Comparison of ENCODE assay signal across 8 cellular contexts in the genomic region with DNA sequence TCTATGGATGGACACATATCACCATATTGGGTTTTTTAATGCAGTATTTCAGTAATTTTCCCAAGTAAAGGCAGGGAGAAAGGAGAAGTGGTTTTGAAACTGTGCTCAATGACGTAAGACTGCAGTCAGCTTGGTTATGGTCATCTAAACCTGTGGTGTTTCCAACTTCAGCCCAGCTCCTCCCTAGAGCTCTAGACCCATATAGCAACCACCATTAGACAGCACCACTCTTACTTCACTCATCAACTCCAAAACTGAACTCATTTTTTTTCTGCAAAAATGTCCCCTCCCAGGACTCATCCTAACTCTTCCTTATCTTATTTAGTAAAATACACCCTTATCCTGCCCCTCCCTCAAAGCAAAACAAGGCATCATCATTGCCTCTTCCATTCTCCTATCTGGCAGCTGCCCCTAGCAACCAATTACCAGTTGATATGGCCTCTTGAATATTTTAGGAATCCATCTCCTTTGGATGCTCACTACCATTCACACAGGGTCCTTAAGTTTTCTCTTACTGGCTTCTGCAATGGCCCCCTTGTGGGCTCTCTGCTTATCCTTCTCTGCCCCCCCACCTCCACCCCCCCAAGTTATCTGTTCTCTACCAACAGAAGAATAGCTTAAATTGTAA. TPM values are rescaled to one million over a fixed set of nuclear protein-coding genes. Genes with fewer than 3 reads are reported as not detected.
DNase-seq lines count a peak whose midpoint lies in the region; ATAC-seq and TF ChIP-seq lines count a peak whose summit lies in the region.
"Had no signal": no experiment of that assay in that cellular context is flagged by ENCODE, and none has a peak within 500 bp of the region (broad histone marks: within the 10 kb centered on the region; RNA-seq: fewer than 3 reads in every experiment).

No MANE protein-coding gene starts in this region.

- peak overlapping the region; percentile 99 for H3K4me3 Mint-ChIP-seq in activated CD8-positive, alpha-beta T cell treated with anti-CD3 and anti-CD28 coated beads for 36 hours
- H3K4me3 Mint-ChIP-seq in nephron = peak overlapping the region; percentile 91 to 95 (median 93)

- POLR2A ChIA-PET in activated CD8-positive, alpha-beta T cell treated with anti-CD3 and anti-CD28 coated beads for 36 hours (lab: Charles Lee) = interaction anchor here (0.8 to 3.3 kb wide), 8 partner anchors 8 to 115 kb away, joined by 3 to 12 read pairs (median 4); no protein-coding TSS in a partner anchor

- H3K4me1 ChIP-seq in heart right ventricle = peaks cover 0 to 53% (median 35%) of the 10 kb centered on the region in 9 donors

- no peaks in the 10 kb centered on the region for H3K36me3 ChIP-seq in heart right ventricle

- H3K9me3 Mint-ChIP-seq in activated CD8-positive, alpha-beta T cell treated with anti-CD3 and anti-CD28 coated beads for 36 hours = no peaks in the 10 kb centered on the region
- no peaks in the 10 kb centered on the region for H3K9me3 Mint-ChIP-seq in nephron

- no peaks in the 10 kb centered on the region for H3K9me3 ChIP-seq in heart right ventricle

- CTCF ChIA-PET in activated CD8-positive, alpha-beta T cell treated with anti-CD3 and anti-CD28 coated beads for 36 hours (lab: Charles Lee) = interaction anchor here (0.6 to 4.7 kb wide), 9 partner anchors 13 to 268 kb away, joined by 3 to 59 read pairs (median 4); no protein-coding TSS in a partner anchor

- peak overlapping the region in 1 of 10 donors; percentile 73 for H3K4me3 ChIP-seq in heart right ventricle

- peaks cover 10% of the 10 kb centered on the region for H3K36me3 Mint-ChIP-seq in activated CD8-positive, alpha-beta T cell treated with anti-CD3 and anti-CD28 coated beads for 36 hours (ENCODE audit: low read depth)
- H3K36me3 Mint-ChIP-seq in nephron (ENCODE audit: low read depth) = no peaks in the 10 kb centered on the region

- H3K27ac ChIP-seq in heart right ventricle = peak overlapping the region in 2 of 10 donors; percentile 93 to 97

- H3K27ac Mint-ChIP-seq in activated CD8-positive, alpha-beta T cell treated with anti-CD3 and anti-CD28 coated beads for 36 hours = peak overlapping the region; percentile 93
- H3K27ac Mint-ChIP-seq in nephron = peak overlapping the region; percentile 96 to 99 (median 99)

- TF ChIP-seq CTCF in activated CD8-positive, alpha-beta T cell treated with anti-CD3 and anti-CD28 coated beads for 36 hours (IDR thresholded peaks at IDR 0.05) = no peak
- no peak for TF ChIP-seq CTCF in nephron (IDR thresholded peaks at IDR 0.05; ENCODE audit: unreplicated experiment in 3 of 3)
- TF ChIP-seq CTCF in heart right ventricle (IDR thresholded peaks at IDR 0.05) = no peak

- peaks cover 34% of the 10 kb centered on the region for H3K4me1 Mint-ChIP-seq in activated CD8-positive, alpha-beta T cell treated with anti-CD3 and anti-CD28 coated beads for 36 hours (ENCODE audit: low read depth)
- peaks cover 38% of the 10 kb centered on the region for H3K4me1 Mint-ChIP-seq in nephron

- peak; percentile 20 for ATAC-seq in GM18858 (IDR thresholded peaks at IDR 0.05; ENCODE audit: unreplicated experiment)
- peak; percentile 22 for ATAC-seq in HG03460 (IDR thresholded peaks at IDR 0.05; ENCODE audit: unreplicated experiment)
- ATAC-seq in activated CD8-positive, alpha-beta T cell treated with anti-CD3 and anti-CD28 coated beads for 36 hours = no peak
- ATAC-seq in heart right ventricle = no peak

- no peaks in the 10 kb centered on the region for H3K27me3 ChIP-seq in heart right ventricle

- WGBS in heart right ventricle, 2 donors = 75 to 83% methylated on average over 1 of the region's 1 CpG

- H3K27me3 Mint-ChIP-seq in activated CD8-positive, alpha-beta T cell treated with anti-CD3 and anti-CD28 coated beads for 36 hours = no peaks in the 10 kb centered on the region
- H3K27me3 Mint-ChIP-seq in nephron (ENCODE audit: low read depth) = peaks cover 3% of the 10 kb centered on the region

- DNase-seq in activated CD8-positive, alpha-beta T cell treated with anti-CD3 and anti-CD28 coated beads for 36 hours = no peak
- DNase-seq in epidermal melanocyte (ENCODE audit: insufficient read length, low spot score) (no peak), LoVo (ENCODE audit: low spot score) (no peak), heart right ventricle (no peak)
- DNase-seq: NCI-H446 had no signal

- intact Hi-C loops in activated CD8-positive, alpha-beta T cell treated with anti-CD3 and anti-CD28 coated beads for 36 hours (cut with micrococcal nuclease) = loop anchor here (5.0 kb wide), 1 partner anchor 35 kb away; no protein-coding TSS in a partner anchor
- intact Hi-C loops in heart right ventricle (cut with DNase I) = loop anchor here in 5 of 10 donors (2.0 to 10.0 kb wide), 6 partner anchors 35 to 111 kb away; no protein-coding TSS in a partner anchor

RNA-seq across cellular contexts. Expression of a gene that starts 1.5 kb away (rescaled TPM):
- total RNA-seq in activated CD8-positive, alpha-beta T cell treated with anti-CD3 and anti-CD28 coated beads for 36 hours = 10 to 100 TPM; 32.5 to 32.8 TPM
- total RNA-seq in heart right ventricle = 10 to 100 TPM; 15.2 to 32.7 (median 22.4) TPM
- polyA plus RNA-seq in heart right ventricle = 10 to 100 TPM; 18.8 to 21.6 TPM

RNA-seq across cellular contexts. Expression of a gene that starts 55.7 kb away (rescaled TPM):
- 10 to 100 TPM in 1 of 2 experiments, 1 to 10 TPM in 1; 9.6 to 10.9 TPM for total RNA-seq in activated CD8-positive, alpha-beta T cell treated with anti-CD3 and anti-CD28 coated beads for 36 hours
- total RNA-seq in heart right ventricle = 10 to 100 TPM; 10.8 to 19.6 (median 15.0) TPM
- 10 to 100 TPM; 20.2 to 34.3 TPM for polyA plus RNA-seq in heart right ventricle

Comparison
In these comparisons a context has a peak if more than half of its experiments do, and no peak if none do; other contexts are left out.
1. ATAC-seq: peak in GM18858 (single experiment) and HG03460 (single experiment); none in activated CD8-positive, alpha-beta T cell treated with anti-CD3 and anti-CD28 coated beads for 36 hours (single experiment) and heart right ventricle (0 of 8).